In genomic region chr11:111765984-111766833, GRCh38 we compare ENCODE assay signal across 8 cellular contexts. TPM values are rescaled to one million over a fixed set of nuclear protein-coding genes. Genes with fewer than 3 reads are reported as not detected.
DNase-seq lines count a peak whose midpoint lies in the region; ATAC-seq, FAIRE-seq and TF ChIP-seq lines count a peak whose summit lies in the region.

Gene PPP2R1B, minus strand, starts transcription at chr11:111766389. Its CDS starts 28 bp downstream, at chr11:111766361.

- TF ChIP-seq POLR2A in breast epithelium (IDR thresholded peaks at IDR 0.05) = peak; percentile 39

- peaks cover 39% of the 10 kb centered on the region for H3K36me3 ChIP-seq in WERI-Rb-1
- H3K36me3 ChIP-seq in breast epithelium = no peaks in the 10 kb centered on the region
- peaks cover 37% of the 10 kb centered on the region for H3K36me3 ChIP-seq in iPS-20b (ENCODE audit: insufficient read depth, low read depth, low read length)
- H3K36me3 ChIP-seq in small intestine (ENCODE audit: control insufficient read depth in 2 of 2, insufficient read depth in 2 of 2, low read length in 2 of 2) = peaks cover 0 to 2% of the 10 kb centered on the region in 2 donors

- H3K9me3 ChIP-seq in WERI-Rb-1 (ENCODE audit: severe bottlenecking) = no peaks in the 10 kb centered on the region
- H3K9me3 ChIP-seq in breast epithelium = no peaks in the 10 kb centered on the region
- H3K9me3 ChIP-seq in iPS-20b (ENCODE audit: insufficient read depth, low read depth, low read length) = no peaks in the 10 kb centered on the region
- no peaks in the 10 kb centered on the region for H3K9me3 ChIP-seq in small intestine (ENCODE audit: control insufficient read depth, low read depth)

- 0 to 1% (median 1%) methylated on average over 46 to 61 of the region's 61 CpGs for WGBS in small intestine, 3 donors

- intact Hi-C loops in breast epithelium (cut with DNase I; ENCODE audit: low total_unique reads) = no loop called here

- ATAC-seq in GM18519 (IDR thresholded peaks at IDR 0.05; ENCODE audit: low FRiP score, unreplicated experiment) (peak; percentile 55), HG03060 (IDR thresholded peaks at IDR 0.05; ENCODE audit: low read depth, unreplicated experiment) (peak; percentile 41)

- H3K4me3 ChIP-seq in WERI-Rb-1 (ENCODE audit: low read depth, low read length) (peak within 1 kb of the TSS; percentile 91), breast epithelium (peak within 1 kb of the TSS; percentile 90 to 98 (median 93)), iPS-20b (ENCODE audit: low read length) (peak within 1 kb of the TSS; percentile 85), small intestine (ENCODE audit: low read depth in 1 of 2, low read length in 2 of 2) (peak within 1 kb of the TSS; percentile 88)

- peak within 1 kb of the TSS; percentile 92 for H3K9ac ChIP-seq in iPS-20b (ENCODE audit: low read depth, low read length)

- H3K27me3 ChIP-seq in WERI-Rb-1 (ENCODE audit: insufficient read depth, low read depth, severe bottlenecking) (no peaks in the 10 kb centered on the region), breast epithelium (no peaks in the 10 kb centered on the region), iPS-20b (ENCODE audit: insufficient read depth, low read length) (no peaks in the 10 kb centered on the region; the same call in 1 of the 2 replicates), small intestine (ENCODE audit: control insufficient read depth in 2 of 2, insufficient read depth in 2 of 2, low read length in 2 of 2) (no peaks in the 10 kb centered on the region)

- no peak for FAIRE-seq in small intestine (lab: Jason Lieb, UNC)

- H3K27ac ChIP-seq in WERI-Rb-1 (peak within 1 kb of the TSS; percentile 83), breast epithelium (peak within 1 kb of the TSS; percentile 87 to 96), iPS-20b (ENCODE audit: low read length) (peak within 1 kb of the TSS; percentile 29), small intestine (ENCODE audit: low read depth in 1 of 2, low read length in 1 of 2) (peak within 1 kb of the TSS; percentile 82 to 96)

- no peaks in the 10 kb centered on the region for H3K4me1 ChIP-seq in breast epithelium
- H3K4me1 ChIP-seq in iPS-20b (ENCODE audit: insufficient read depth, low read length) = peaks cover 21% of the 10 kb centered on the region
- peaks cover 3 to 7% of the 10 kb centered on the region in 2 donors for H3K4me1 ChIP-seq in small intestine (ENCODE audit: control insufficient read depth in 2 of 2, insufficient read depth in 1 of 2, low read depth in 1 of 2, low read length in 1 of 2)

- DNase-seq in 8988T (peak; percentile 92), NCI-H2171 (lab: John Stamatoyannopoulos, UW) (peak; percentile 62), WERI-Rb-1 (peak; percentile 64), breast epithelium (ENCODE audit: low spot score in 2 of 2) (peak; percentile 62 to 70), small intestine (peak; percentile 82)

- TF ChIP-seq CTCF in WERI-Rb-1 (IDR thresholded peaks at IDR 0.05; ENCODE audit: low read depth, low read length) (no peak), breast epithelium (IDR thresholded peaks at IDR 0.05) (no peak)

RNA-seq across cellular contexts. Expression of gene PPP2R1B, which starts in this region (rescaled TPM):
- total RNA-seq in breast epithelium = 10 to 100 TPM; 32.0 to 35.3 (median 34.7) TPM
- polyA plus RNA-seq in small intestine = 10 to 100 TPM in 2 of 3 donors, 1 to 10 TPM in 1; 9.5 to 16.5 (median 12.3) TPM

Comparison
In these comparisons a context has a peak if more than half of its experiments do, and no peak if none do; other contexts are left out.
1. Peak in every context shown above with its lines: DNase-seq, ATAC-seq, H3K4me3 ChIP-seq and H3K27ac ChIP-seq.
2. H3K27ac ChIP-seq: peak in every context shown above with its lines; median percentile 92 in breast epithelium; 89 in small intestine; 83 in WERI-Rb-1; 29 in iPS-20b.